13 cellular contexts compared by ENCODE assay signal in the genomic region with DNA sequence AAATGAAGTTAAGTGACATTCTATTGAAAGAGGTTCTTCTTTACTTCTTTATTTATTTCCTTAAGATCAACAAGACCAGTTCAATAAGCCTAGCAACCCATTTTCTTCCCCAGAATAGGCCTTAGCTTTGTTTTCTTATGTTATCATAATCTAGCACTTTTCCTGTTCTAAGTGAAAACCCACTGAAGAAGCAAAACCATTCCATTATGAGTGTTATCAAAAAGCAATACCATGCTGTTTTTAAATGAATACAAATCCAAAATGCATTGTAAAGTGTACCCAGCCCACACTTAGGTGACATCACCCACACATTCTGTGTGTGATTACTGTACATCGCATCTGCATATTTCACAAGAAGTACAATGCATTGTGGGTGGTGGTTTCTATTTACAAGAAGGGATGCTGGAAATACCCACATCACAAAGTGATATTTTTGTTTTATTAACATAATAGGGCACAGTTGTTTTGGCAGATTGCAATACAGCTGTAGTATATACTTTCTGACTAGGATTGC.
A peak's percentile ranks its signal among the peaks of the same experiment; 100 is the strongest.
DNase-seq lines count a peak whose midpoint lies in the region; ATAC-seq and TF ChIP-seq lines count a peak whose summit lies in the region.
"Had no signal": no experiment of that assay in that cellular context is flagged by ENCODE, and none has a peak within 500 bp of the region (broad histone marks: within the 10 kb centered on the region; RNA-seq: fewer than 3 reads in every experiment).

No MANE protein-coding gene starts in this region.

- no peak for TF ChIP-seq CTCF in fibroblast of pulmonary artery (IDR thresholded peaks at IDR 0.05; ENCODE audit: low read length, missing control alignments)

- H3K4me3 ChIP-seq in fibroblast of pulmonary artery (replicated peaks; ENCODE audit: low read depth, low read length), result no peak overlapping the region
- H3K4me3 ChIP-seq: left ventricle myocardium inferior, PC-9, skin epidermis, transverse colon had no signal

- ATAC-seq in GM18520 (IDR thresholded peaks at IDR 0.05; ENCODE audit: unreplicated experiment), result peak; percentile 68
- no peak for ATAC-seq in HG03457 (IDR thresholded peaks at IDR 0.05; ENCODE audit: unreplicated experiment)

- peak; percentile 33 for DNase-seq in H4 (ENCODE audit: low spot score)
- peak; percentile 10 for DNase-seq in SW480 (ENCODE audit: low spot score)
- DNase-seq in fibroblast of pulmonary artery (ENCODE audit: low read depth), result peak; percentile 16
- DNase-seq in central memory CD4-positive, alpha-beta T cell, result no peak
- no peak for DNase-seq in epidermal melanocyte (ENCODE audit: insufficient read length, low spot score)
- DNase-seq: CD8-positive, alpha-beta memory T cell; left ventricle myocardium inferior; NCI-H226; PC-9; transverse colon had no signal

Comparison
In these comparisons a context has a peak if more than half of its experiments do, and no peak if none do; other contexts are left out.
1. DNase-seq: peak in H4 (single experiment), SW480 (single experiment) and fibroblast of pulmonary artery (single experiment); none in central memory CD4-positive, alpha-beta T cell (single experiment) and epidermal melanocyte (single experiment).